ENCODE assay signal across 9 cellular contexts in the genomic region with DNA sequence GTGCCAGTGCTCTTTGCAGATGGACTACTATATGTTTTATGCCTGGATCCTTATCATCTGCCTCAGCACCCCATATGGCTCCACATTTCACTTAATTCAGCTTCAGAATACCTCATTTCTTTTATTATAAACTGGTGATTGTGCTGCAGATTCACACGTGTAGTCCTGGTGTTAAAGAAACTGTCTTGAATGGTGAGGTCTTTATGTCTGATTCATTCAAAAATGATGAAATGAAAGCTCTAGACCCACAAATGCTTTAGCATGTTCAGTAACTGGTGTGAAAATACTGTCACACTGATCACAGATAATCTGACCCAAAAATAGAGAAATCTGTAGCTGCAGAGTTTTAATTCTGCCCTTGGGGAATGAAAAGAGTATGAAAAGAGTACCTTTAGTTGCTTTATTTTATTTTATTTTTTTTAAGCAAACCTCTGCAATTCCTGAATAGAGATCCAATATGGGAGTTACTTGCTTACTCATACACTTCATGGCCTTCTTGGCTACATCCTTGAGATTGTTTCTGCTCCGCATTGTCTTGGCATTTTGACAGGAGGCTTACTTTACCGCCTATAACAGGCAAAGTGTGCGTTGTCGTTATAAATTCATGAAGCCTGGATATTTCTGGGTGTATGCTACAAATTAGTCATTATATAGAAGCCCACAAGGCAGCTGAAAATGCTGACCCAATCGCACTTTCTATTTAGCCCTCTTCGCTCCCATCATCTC. TPM values are rescaled to one million over a fixed set of nuclear protein-coding genes. Genes with fewer than 3 reads are reported as not detected.
DNase-seq lines count a peak whose midpoint lies in the region; TF ChIP-seq lines count a peak whose summit lies in the region.
"Had no signal": no experiment of that assay in that cellular context is flagged by ENCODE, and none has a peak within 500 bp of the region (broad histone marks: within the 10 kb centered on the region; RNA-seq: fewer than 3 reads in every experiment).

No MANE protein-coding gene starts in this region.

- TF ChIP-seq CTCF in GM12875 (IDR thresholded peaks at IDR 0.05; ENCODE audit: borderline replicate concordance, insufficient read depth, low read depth, low read length) (no peak), retinal pigment epithelial cell (conservative IDR thresholded peaks at IDR 0.05; ENCODE audit: low read depth, low read length) (no peak)

- H3K4me3 ChIP-seq in GM12875 (ENCODE audit: low read depth, low read length) (peak overlapping the region; percentile 1), SJSA1 (peak overlapping the region; percentile 83; the same call in 1 of the 2 replicates), retinal pigment epithelial cell (ENCODE audit: low read length) (peak overlapping the region; percentile 77)

- no peaks in the 10 kb centered on the region for H3K9me3 ChIP-seq in SJSA1 (replicated peaks)

- H3K36me3 ChIP-seq in SJSA1: peaks cover 48% of the 10 kb centered on the region

- no peak overlapping the region for H3K27ac ChIP-seq in SJSA1

- no peaks in the 10 kb centered on the region for H3K27me3 ChIP-seq in SJSA1 (replicated peaks)

- DNase-seq in SJSA1 (ENCODE audit: low read depth in 1 of 2, low spot score in 2 of 2) (no peak), fibroblast of gingiva (ENCODE audit: low read depth) (peak; percentile 78), retinal pigment epithelial cell (ENCODE audit: low read depth) (no peak), putamen (ENCODE audit: low spot score) (no peak), germinal center (ENCODE audit: low spot score) (no peak), AML-193 (lab: John Stamatoyannopoulos, UW) (no peak)
- no peak for DNase-seq in activated CD4-positive, alpha-beta T cell treated with anti-CD3 and anti-CD28 coated beads for 1 hour
- DNase-seq: NCI-H146 had no signal

- H3K4me1 ChIP-seq in SJSA1 (replicated peaks): peaks cover 35% of the 10 kb centered on the region

RNA-seq across cellular contexts. Expression of a gene that starts 2.7 kb away (rescaled TPM):
- 30.4 and 39.2 TPM in 2 replicates for total RNA-seq in SJSA1 (2014; rRNA removed; shearing (Covaris generic))

Comparison
In these comparisons a context has a peak if more than half of its experiments do, and no peak if none do; other contexts are left out.
1. H3K4me3 ChIP-seq: peak in every context shown above with its lines; median percentile 83 in SJSA1; 77 in retinal pigment epithelial cell; 1 in GM12875.